Comparison of ENCODE assay signal across 10 cellular contexts in genomic region chr6:30770164-30770563, GRCh38. TPM values are rescaled to one million over a fixed set of nuclear protein-coding genes. Genes with fewer than 3 reads are reported as not detected.
DNase-seq lines count a peak whose midpoint lies in the region; ATAC-seq lines count a peak whose summit lies in the region.
"Had no signal": no experiment of that assay in that cellular context is flagged by ENCODE, and none has a peak within 500 bp of the region (broad histone marks: within the 10 kb centered on the region; RNA-seq: fewer than 3 reads in every experiment).

No MANE protein-coding gene starts in this region.

- peaks cover 70% of the 10 kb centered on the region for H3K4me1 Mint-ChIP-seq in activated T-cell treated with anti-CD3 and anti-CD28 coated beads, Interleukin-2, amount 50 U/mL, for 4 hours (ENCODE audit: low read depth)
- H3K4me1 Mint-ChIP-seq in activated T-helper 1 cell treated with anti-CD3 and anti-CD28 coated beads, Interleukin-12 subunit alpha, Interleukin-12 subunit beta, Interleukin-2, Interleukin-4 antibody, amounts not matched to agents 30 ng/mL and 10 ng/mL and 1 ng/mL, durations not matched to agents 14 hours and 24 hours and 36 hours (ENCODE audit: low read depth), result peaks cover 70% of the 10 kb centered on the region
- peaks cover 84% of the 10 kb centered on the region for H3K4me1 Mint-ChIP-seq in stimulated activated naive CD8-positive, alpha-beta T cell treated with anti-CD3 and anti-CD28 coated beads, Interleukin-15, amount 100 ng/mL, for 72 hours

- DNase-seq in activated T-cell treated with anti-CD3 and anti-CD28 coated beads, Interleukin-2, amount 50 U/mL, for 4 hours, result no peak
- no peak for DNase-seq in activated T-cell treated with anti-CD3 and anti-CD28 coated beads, Interleukin-2, amount 50 U/mL, for 1 hour
- DNase-seq in activated T-helper 1 cell treated with anti-CD3 and anti-CD28 coated beads, Interleukin-12 subunit alpha, Interleukin-12 subunit beta, Interleukin-2, Interleukin-4 antibody, amounts not matched to agents 30 ng/mL and 10 ng/mL and 1 ng/mL, durations not matched to agents 14 hours and 24 hours and 36 hours (ENCODE audit: low spot score), result no peak
- DNase-seq in glomerular visceral epithelial cell (ENCODE audit: extremely low spot score) (peak; percentile 72), mucosa of gallbladder (ENCODE audit: low spot score) (no peak)
- peak in 1 of 2 donors; percentile 46 for DNase-seq in stimulated activated naive CD8-positive, alpha-beta T cell treated with anti-CD3 and anti-CD28 coated beads, Interleukin-15, amount 100 ng/mL, for 72 hours

- H3K36me3 Mint-ChIP-seq in activated T-cell treated with anti-CD3 and anti-CD28 coated beads, Interleukin-2, amount 50 U/mL, for 4 hours (ENCODE audit: insufficient read depth), result no peaks in the 10 kb centered on the region
- peaks cover 10% of the 10 kb centered on the region for H3K36me3 Mint-ChIP-seq in activated T-helper 1 cell treated with anti-CD3 and anti-CD28 coated beads, Interleukin-12 subunit alpha, Interleukin-12 subunit beta, Interleukin-2, Interleukin-4 antibody, amounts not matched to agents 30 ng/mL and 10 ng/mL and 1 ng/mL, durations not matched to agents 14 hours and 24 hours and 36 hours (ENCODE audit: low read depth)
- H3K36me3 Mint-ChIP-seq: memory B cell had no signal

- no peaks in the 10 kb centered on the region for H3K9me3 Mint-ChIP-seq in activated T-cell treated with anti-CD3 and anti-CD28 coated beads, Interleukin-2, amount 50 U/mL, for 4 hours
- peaks cover 8% of the 10 kb centered on the region for H3K9me3 Mint-ChIP-seq in activated T-helper 1 cell treated with anti-CD3 and anti-CD28 coated beads, Interleukin-12 subunit alpha, Interleukin-12 subunit beta, Interleukin-2, Interleukin-4 antibody, amounts not matched to agents 30 ng/mL and 10 ng/mL and 1 ng/mL, durations not matched to agents 14 hours and 24 hours and 36 hours
- H3K9me3 Mint-ChIP-seq in stimulated activated naive CD8-positive, alpha-beta T cell treated with anti-CD3 and anti-CD28 coated beads, Interleukin-15, amount 100 ng/mL, for 72 hours, result peaks cover 7 to 10% of the 10 kb centered on the region in 2 donors
- H3K9me3 Mint-ChIP-seq: memory B cell had no signal

- H3K4me3 Mint-ChIP-seq in activated T-cell treated with anti-CD3 and anti-CD28 coated beads, Interleukin-2, amount 50 U/mL, for 4 hours, result peak overlapping the region; percentile 76
- H3K4me3 Mint-ChIP-seq in activated T-helper 1 cell treated with anti-CD3 and anti-CD28 coated beads, Interleukin-12 subunit alpha, Interleukin-12 subunit beta, Interleukin-2, Interleukin-4 antibody, amounts not matched to agents 30 ng/mL and 10 ng/mL and 1 ng/mL, durations not matched to agents 14 hours and 24 hours and 36 hours, result peak overlapping the region; percentile 52
- peak overlapping the region; percentile 79 to 80 for H3K4me3 Mint-ChIP-seq in stimulated activated naive CD8-positive, alpha-beta T cell treated with anti-CD3 and anti-CD28 coated beads, Interleukin-15, amount 100 ng/mL, for 72 hours
- H3K4me3 Mint-ChIP-seq: B cell, memory B cell had no signal

- peak overlapping the region; percentile 96 for H3K27ac Mint-ChIP-seq in activated T-helper 1 cell treated with anti-CD3 and anti-CD28 coated beads, Interleukin-12 subunit alpha, Interleukin-12 subunit beta, Interleukin-2, Interleukin-4 antibody, amounts not matched to agents 30 ng/mL and 10 ng/mL and 1 ng/mL, durations not matched to agents 14 hours and 24 hours and 36 hours
- peak overlapping the region; percentile 97 to 99 for H3K27ac Mint-ChIP-seq in stimulated activated naive CD8-positive, alpha-beta T cell treated with anti-CD3 and anti-CD28 coated beads, Interleukin-15, amount 100 ng/mL, for 72 hours
- H3K27ac Mint-ChIP-seq: B cell, memory B cell had no signal

- peak; percentile 11 to 18 for ATAC-seq in activated T-cell treated with anti-CD3 and anti-CD28 coated beads, Interleukin-2, amount 50 U/mL, for 4 hours
- peak; percentile 48 for ATAC-seq in stimulated activated naive CD8-positive, alpha-beta T cell treated with anti-CD3 and anti-CD28 coated beads, Interleukin-15, amount 100 ng/mL, for 72 hours
- ATAC-seq in HG02885 (IDR thresholded peaks at IDR 0.05; ENCODE audit: poor library complexity, unreplicated experiment) (no peak), GM21381 (IDR thresholded peaks at IDR 0.05; ENCODE audit: unreplicated experiment) (no peak)

- intact Hi-C loops in activated T-helper 1 cell treated with anti-CD3 and anti-CD28 coated beads, Interleukin-12 subunit alpha, Interleukin-12 subunit beta, Interleukin-2, Interleukin-4 antibody, amounts not matched to agents 30 ng/mL and 10 ng/mL and 1 ng/mL, durations not matched to agents 14 hours and 24 hours and 36 hours (cut with micrococcal nuclease), result no loop called here

- no peaks in the 10 kb centered on the region for H3K27me3 Mint-ChIP-seq in activated T-cell treated with anti-CD3 and anti-CD28 coated beads, Interleukin-2, amount 50 U/mL, for 4 hours (ENCODE audit: low read depth)
- H3K27me3 Mint-ChIP-seq in activated T-helper 1 cell treated with anti-CD3 and anti-CD28 coated beads, Interleukin-12 subunit alpha, Interleukin-12 subunit beta, Interleukin-2, Interleukin-4 antibody, amounts not matched to agents 30 ng/mL and 10 ng/mL and 1 ng/mL, durations not matched to agents 14 hours and 24 hours and 36 hours (ENCODE audit: insufficient read depth), result no peaks in the 10 kb centered on the region
- no peaks in the 10 kb centered on the region for H3K27me3 Mint-ChIP-seq in stimulated activated naive CD8-positive, alpha-beta T cell treated with anti-CD3 and anti-CD28 coated beads, Interleukin-15, amount 100 ng/mL, for 72 hours

RNA-seq across cellular contexts. Expression of gene IER3, which starts 25.8 kb away (rescaled TPM):
- 100 to 1,000 TPM; 519 to 552 (median 531) TPM for total RNA-seq in activated T-cell treated with anti-CD3 and anti-CD28 coated beads, Interleukin-2, amount 50 U/mL, for 4 hours
- 578 and 603 TPM in 2 replicates for total RNA-seq in activated T-helper 1 cell treated with anti-CD3 and anti-CD28 coated beads, Interleukin-12 subunit alpha, Interleukin-12 subunit beta, Interleukin-2, Interleukin-4 antibody, amounts not matched to agents 30 ng/mL and 10 ng/mL and 1 ng/mL, durations not matched to agents 14 hours and 24 hours and 36 hours
- total RNA-seq in mucosa of gallbladder, result 61.7 TPM

RNA-seq across cellular contexts. Expression of gene FLOT1, which starts 27.7 kb away (rescaled TPM):
- total RNA-seq in activated T-cell treated with anti-CD3 and anti-CD28 coated beads, Interleukin-2, amount 50 U/mL, for 4 hours, result 10 to 100 TPM; 93.0 to 98.1 (median 95.0) TPM
- 252 and 262 TPM in 2 replicates for total RNA-seq in activated T-helper 1 cell treated with anti-CD3 and anti-CD28 coated beads, Interleukin-12 subunit alpha, Interleukin-12 subunit beta, Interleukin-2, Interleukin-4 antibody, amounts not matched to agents 30 ng/mL and 10 ng/mL and 1 ng/mL, durations not matched to agents 14 hours and 24 hours and 36 hours
- total RNA-seq in mucosa of gallbladder, result 177 TPM

RNA-seq across cellular contexts. Expression of gene TUBB, which starts 50.0 kb away (rescaled TPM):
- total RNA-seq in activated T-cell treated with anti-CD3 and anti-CD28 coated beads, Interleukin-2, amount 50 U/mL, for 4 hours, result 1,000 to 10,000 TPM; 1,153 to 1,485 (median 1,301) TPM
- total RNA-seq in activated T-helper 1 cell treated with anti-CD3 and anti-CD28 coated beads, Interleukin-12 subunit alpha, Interleukin-12 subunit beta, Interleukin-2, Interleukin-4 antibody, amounts not matched to agents 30 ng/mL and 10 ng/mL and 1 ng/mL, durations not matched to agents 14 hours and 24 hours and 36 hours, result 1,001 and 1,002 TPM in 2 replicates
- total RNA-seq in mucosa of gallbladder, result 277 TPM

RNA-seq across cellular contexts. Expression of gene MDC1, which starts 53.1 kb away (rescaled TPM):
- total RNA-seq in activated T-cell treated with anti-CD3 and anti-CD28 coated beads, Interleukin-2, amount 50 U/mL, for 4 hours, result 10 to 100 TPM; 65.4 to 69.5 (median 65.8) TPM
- total RNA-seq in activated T-helper 1 cell treated with anti-CD3 and anti-CD28 coated beads, Interleukin-12 subunit alpha, Interleukin-12 subunit beta, Interleukin-2, Interleukin-4 antibody, amounts not matched to agents 30 ng/mL and 10 ng/mL and 1 ng/mL, durations not matched to agents 14 hours and 24 hours and 36 hours, result 93.7 and 95.7 TPM in 2 replicates
- 33.4 TPM for total RNA-seq in mucosa of gallbladder

Comparison
In these comparisons a context has a peak if more than half of its experiments do, and no peak if none do; other contexts are left out.
1. ATAC-seq: peak in activated T-cell treated with anti-CD3 and anti-CD28 coated beads, Interleukin-2, amount 50 U/mL, for 4 hours (2 of 2) and stimulated activated naive CD8-positive, alpha-beta T cell treated with anti-CD3 and anti-CD28 coated beads, Interleukin-15, amount 100 ng/mL, for 72 hours (single experiment); none in HG02885 (single experiment) and GM21381 (single experiment).
2. Peak in every context shown above with its lines, with median percentiles within 50 percentile points of each other: H3K4me3 Mint-ChIP-seq.